ENCODE assay signal across 8 cellular contexts in the genomic region with DNA sequence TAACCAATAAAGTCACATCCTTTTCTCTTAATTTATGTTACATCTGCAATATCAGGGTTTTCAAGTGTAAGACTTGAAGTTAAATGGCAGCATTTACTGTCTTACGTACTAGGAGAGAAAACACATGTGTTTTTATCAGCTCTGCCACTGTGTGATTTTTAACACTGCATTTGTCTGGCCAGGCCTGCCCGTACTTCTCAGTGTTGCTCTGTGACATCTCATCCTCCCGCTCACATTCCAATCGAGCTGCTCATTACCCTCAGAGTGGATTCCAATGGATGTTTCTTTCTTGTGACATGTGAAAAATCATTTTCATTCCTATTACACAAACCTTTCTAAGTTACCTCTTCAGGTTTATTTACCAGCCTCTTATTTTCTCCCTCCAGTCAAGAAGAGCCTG.
DNase-seq lines count a peak whose midpoint lies in the region; ATAC-seq and TF ChIP-seq lines count a peak whose summit lies in the region.

No MANE protein-coding gene starts in this region.

- no peaks in the 10 kb centered on the region for H3K9me3 ChIP-seq in SK-N-MC (ENCODE audit: low read depth, low read length)

- H3K36me3 ChIP-seq in SK-N-MC (ENCODE audit: insufficient read depth, low read length) = no peaks in the 10 kb centered on the region

- TF ChIP-seq CTCF in foreskin fibroblast (IDR thresholded peaks at IDR 0.05; ENCODE audit: low read depth, low read length) (no peak), omental fat pad (IDR thresholded peaks at IDR 0.05) (no peak)

- DNase-seq in GM03348 (ENCODE audit: low spot score) (peak; percentile 81), SK-N-MC (ENCODE audit: low read depth, low spot score) (peak; percentile 22), foreskin fibroblast (peak; percentile 86 to 90), omental fat pad (ENCODE audit: low spot score) (peak; percentile 42), NCI-H1417 treated with DMSO at 0.1 percent for 48 hours (lab: John Stamatoyannopoulos, UW) (no peak), GOT3 (lab: John Stamatoyannopoulos, UW) (no peak)
- no peak for DNase-seq in central memory CD4-positive, alpha-beta T cell

- peak overlapping the region; percentile 56 for H3K9ac ChIP-seq in SK-N-MC (ENCODE audit: insufficient read length)

- H3K4me3 ChIP-seq in SK-N-MC (peak overlapping the region; percentile 65), foreskin fibroblast (ENCODE audit: low read depth in 1 of 2, low read length in 2 of 2) (no peak overlapping the region)

- ATAC-seq in omental fat pad (ENCODE audit: low FRiP score) (peak; percentile 92), HG03442 (IDR thresholded peaks at IDR 0.05; ENCODE audit: unreplicated experiment) (no peak)

- H3K27ac ChIP-seq in SK-N-MC = peak overlapping the region; percentile 76

Comparison
In these comparisons a context has a peak if more than half of its experiments do, and no peak if none do; other contexts are left out.
1. DNase-seq: peak in GM03348 (single experiment), SK-N-MC (single experiment), foreskin fibroblast (2 of 2) and omental fat pad (single experiment); none in central memory CD4-positive, alpha-beta T cell (single experiment), NCI-H1417 treated with DMSO at 0.1 percent for 48 hours (single experiment) and GOT3 (single experiment).